18 cellular contexts compared by ENCODE assay signal in genomic region chr2:216194013-216194412, GRCh38.
A peak's percentile ranks its signal among the peaks of the same experiment; 100 is the strongest.
DNase-seq lines count a peak whose midpoint lies in the region; ATAC-seq and TF ChIP-seq lines count a peak whose summit lies in the region.
"Had no signal": no experiment of that assay in that cellular context is flagged by ENCODE, and none has a peak within 500 bp of the region (broad histone marks: within the 10 kb centered on the region; RNA-seq: fewer than 3 reads in every experiment).

No MANE protein-coding gene starts in this region.

- H2AFZ ChIP-seq in smooth muscle cell (ENCODE audit: low read depth) = no peak overlapping the region
- H2AFZ ChIP-seq in OCI-LY7 (ENCODE audit: low read length) = no peak overlapping the region

- no peak overlapping the region for H3K4me3 Mint-ChIP-seq in activated naive CD4-positive, alpha-beta T cell treated with anti-CD3 and anti-CD28 coated beads for 36 hours
- H3K4me3 Mint-ChIP-seq in activated naive CD8-positive, alpha-beta T cell treated with anti-CD3 and anti-CD28 coated beads, Interleukin-2, amount 50 U/mL, for 24 hours = peak overlapping the region; percentile 22
- peak overlapping the region; percentile 53 for H3K4me3 Mint-ChIP-seq in stimulated activated naive CD8-positive, alpha-beta T cell treated with anti-CD3 and anti-CD28 coated beads, Interleukin-15, Interleukin-2, amounts not matched to agents 100 ng/mL and 50 ng/mL, for 24 hours

- peak; percentile 48 for ATAC-seq in HG03378 (IDR thresholded peaks at IDR 0.05; ENCODE audit: unreplicated experiment)
- ATAC-seq in activated naive CD8-positive, alpha-beta T cell treated with anti-CD3 and anti-CD28 coated beads, Interleukin-2, amount 50 U/mL, for 24 hours = peak; percentile 26
- ATAC-seq: heart right ventricle, lower lobe of right lung, right lobe of liver, upper lobe of right lung had no signal

- H3K4me2 ChIP-seq in smooth muscle cell (no peak overlapping the region), OCI-LY7 (ENCODE audit: low read length) (no peak overlapping the region)

- intact Hi-C loops in activated naive CD4-positive, alpha-beta T cell treated with anti-CD3 and anti-CD28 coated beads for 36 hours (cut with micrococcal nuclease) = loop anchor here (1.0 to 2.0 kb wide), 2 partner anchors 61 to 74 kb away; no protein-coding TSS in a partner anchor
- intact Hi-C loops in OCI-LY7 (cut with micrococcal nuclease; ENCODE audit: unreplicated experiment) = no loop called here

- DNase-seq in activated naive CD4-positive, alpha-beta T cell treated with anti-CD3 and anti-CD28 coated beads for 36 hours = no peak
- DNase-seq in activated naive CD4-positive, alpha-beta T cell treated with Interleukin-2 at 50 U/mL for 16 hours = no peak
- no peak for DNase-seq in activated naive CD8-positive, alpha-beta T cell treated with anti-CD3 and anti-CD28 coated beads, Interleukin-2, amount 50 U/mL, for 24 hours
- DNase-seq in DMS153 treated with DMSO at 0.1 percent for 48 hours (lab: John Stamatoyannopoulos, UW; ENCODE audit: unreplicated experiment) = no peak
- no peak for DNase-seq in smooth muscle cell (lab: John Stamatoyannopoulos, UW; ENCODE audit: unreplicated experiment)
- DNase-seq in OCI-LY7 (ENCODE audit: low spot score) = no peak
- DNase-seq: DMS79 treated with DMSO at 0.1 percent for 48 hours, heart right ventricle, KBM-7, lower lobe of right lung, NCI-H2107, NCI-H69, OCI-M1, right lobe of liver, SJCRH30, upper lobe of right lung had no signal

- H3K4me1 ChIP-seq in smooth muscle cell (ENCODE audit: low read depth) = peaks cover 9% of the 10 kb centered on the region
- H3K4me1 ChIP-seq in OCI-LY7 (ENCODE audit: insufficient read depth, low read length, poor library complexity, severe bottlenecking) = peaks cover 6% of the 10 kb centered on the region
- H3K4me1 ChIP-seq: SJCRH30 had no signal

- H3K27me3 ChIP-seq in smooth muscle cell (ENCODE audit: low read depth) = no peaks in the 10 kb centered on the region
- H3K27me3 ChIP-seq: heart right ventricle, right lobe of liver, SJCRH30, upper lobe of right lung had no signal

- peaks cover 63% of the 10 kb centered on the region for H3K36me3 Mint-ChIP-seq in activated naive CD4-positive, alpha-beta T cell treated with anti-CD3 and anti-CD28 coated beads for 36 hours (ENCODE audit: low read depth)
- peaks cover 85% of the 10 kb centered on the region for H3K36me3 Mint-ChIP-seq in activated naive CD8-positive, alpha-beta T cell treated with anti-CD3 and anti-CD28 coated beads, Interleukin-2, amount 50 U/mL, for 24 hours (ENCODE audit: low read depth)
- peaks cover 90% of the 10 kb centered on the region for H3K36me3 Mint-ChIP-seq in stimulated activated naive CD8-positive, alpha-beta T cell treated with anti-CD3 and anti-CD28 coated beads, Interleukin-15, Interleukin-2, amounts not matched to agents 100 ng/mL and 50 ng/mL, for 24 hours (ENCODE audit: low read depth)

- no peaks in the 10 kb centered on the region for H3K9me2 ChIP-seq in OCI-LY7 (ENCODE audit: insufficient read depth, low read length)

- peaks cover 25% of the 10 kb centered on the region for H3K36me3 ChIP-seq in smooth muscle cell (ENCODE audit: low read depth)
- H3K36me3 ChIP-seq in OCI-LY7 (ENCODE audit: insufficient read depth, low read length) = peaks cover 96% of the 10 kb centered on the region

- no peak overlapping the region for H3K9ac ChIP-seq in smooth muscle cell (ENCODE audit: low read depth)

- POLR2A ChIA-PET in OCI-LY7 (lab: Charles Lee) = interaction anchor here (0.6 to 1.5 kb wide), 2 partner anchors 10 to 1227 kb away, joined by 3 to 5 read pairs; no protein-coding TSS in a partner anchor

- H3K4me3 ChIP-seq in smooth muscle cell (no peak overlapping the region), OCI-LY7 (ENCODE audit: low read depth, low read length, poor library complexity, severe bottlenecking) (no peak overlapping the region)
- H3K4me3 ChIP-seq: heart right ventricle, lower lobe of right lung, right lobe of liver, SJCRH30, upper lobe of right lung had no signal

- H3K79me2 ChIP-seq in smooth muscle cell (ENCODE audit: low read depth) (peaks cover 5% of the 10 kb centered on the region), OCI-LY7 (ENCODE audit: insufficient read depth, low read depth, low read length) (peaks cover 9% of the 10 kb centered on the region; the same call in 1 of the 2 replicates)

- 97% methylated on average over 3 of the region's 3 CpGs for WGBS in smooth muscle cell (ENCODE audit: low lambda C conversion rate)

- CTCF ChIA-PET in activated naive CD4-positive, alpha-beta T cell treated with anti-CD3 and anti-CD28 coated beads for 36 hours (lab: Charles Lee) = no interaction called here
- CTCF ChIA-PET in OCI-LY7 (lab: Charles Lee; ENCODE audit: unreplicated experiment) = no interaction called here

- no peaks in the 10 kb centered on the region for H3K9me3 Mint-ChIP-seq in activated naive CD4-positive, alpha-beta T cell treated with anti-CD3 and anti-CD28 coated beads for 36 hours
- no peaks in the 10 kb centered on the region for H3K9me3 Mint-ChIP-seq in activated naive CD8-positive, alpha-beta T cell treated with anti-CD3 and anti-CD28 coated beads, Interleukin-2, amount 50 U/mL, for 24 hours
- no peaks in the 10 kb centered on the region for H3K9me3 Mint-ChIP-seq in stimulated activated naive CD8-positive, alpha-beta T cell treated with anti-CD3 and anti-CD28 coated beads, Interleukin-15, Interleukin-2, amounts not matched to agents 100 ng/mL and 50 ng/mL, for 24 hours

- peak overlapping the region; percentile 80 for H3K27ac Mint-ChIP-seq in activated naive CD4-positive, alpha-beta T cell treated with anti-CD3 and anti-CD28 coated beads for 36 hours
- peak overlapping the region; percentile 91 for H3K27ac Mint-ChIP-seq in activated naive CD8-positive, alpha-beta T cell treated with anti-CD3 and anti-CD28 coated beads, Interleukin-2, amount 50 U/mL, for 24 hours
- H3K27ac Mint-ChIP-seq in stimulated activated naive CD8-positive, alpha-beta T cell treated with anti-CD3 and anti-CD28 coated beads, Interleukin-15, Interleukin-2, amounts not matched to agents 100 ng/mL and 50 ng/mL, for 24 hours = peak overlapping the region; percentile 85

- no peak overlapping the region for H3K27ac ChIP-seq in smooth muscle cell (ENCODE audit: low read depth)
- H3K27ac ChIP-seq in OCI-LY7 (ENCODE audit: low read depth, low read length, poor library complexity, severe bottlenecking) = no peak overlapping the region
- H3K27ac ChIP-seq: heart right ventricle, lower lobe of right lung, right lobe of liver, SJCRH30, upper lobe of right lung had no signal

- H3K27me3 Mint-ChIP-seq in activated naive CD4-positive, alpha-beta T cell treated with anti-CD3 and anti-CD28 coated beads for 36 hours (ENCODE audit: low read depth) = no peaks in the 10 kb centered on the region
- H3K27me3 Mint-ChIP-seq in activated naive CD8-positive, alpha-beta T cell treated with anti-CD3 and anti-CD28 coated beads, Interleukin-2, amount 50 U/mL, for 24 hours = no peaks in the 10 kb centered on the region
- no peaks in the 10 kb centered on the region for H3K27me3 Mint-ChIP-seq in stimulated activated naive CD8-positive, alpha-beta T cell treated with anti-CD3 and anti-CD28 coated beads, Interleukin-15, Interleukin-2, amounts not matched to agents 100 ng/mL and 50 ng/mL, for 24 hours

- H4K20me1 ChIP-seq in smooth muscle cell (ENCODE audit: low read depth) (peaks cover 30% of the 10 kb centered on the region), OCI-LY7 (ENCODE audit: insufficient read depth, low read length) (0 out of 2 replicates have a peak, but pooled peaks cover 6% of the 10 kb centered on the region)

- no TSS peak for BruUV-seq in OCI-LY7 (replicated peaks; lab: Mats Ljungman, UMichigan)

- TF ChIP-seq CTCF in smooth muscle cell (IDR thresholded peaks at IDR 0.05; ENCODE audit: borderline replicate concordance, insufficient read depth, poor library complexity, severe bottlenecking) (no peak), OCI-LY7 (conservative IDR thresholded peaks at IDR 0.05; ENCODE audit: low read length) (no peak)

- peaks cover 57% of the 10 kb centered on the region for H3K4me1 Mint-ChIP-seq in activated naive CD4-positive, alpha-beta T cell treated with anti-CD3 and anti-CD28 coated beads for 36 hours (ENCODE audit: low read depth)
- peaks cover 46% of the 10 kb centered on the region for H3K4me1 Mint-ChIP-seq in activated naive CD8-positive, alpha-beta T cell treated with anti-CD3 and anti-CD28 coated beads, Interleukin-2, amount 50 U/mL, for 24 hours
- peaks cover 62% of the 10 kb centered on the region for H3K4me1 Mint-ChIP-seq in stimulated activated naive CD8-positive, alpha-beta T cell treated with anti-CD3 and anti-CD28 coated beads, Interleukin-15, Interleukin-2, amounts not matched to agents 100 ng/mL and 50 ng/mL, for 24 hours (ENCODE audit: low read depth)

- no peaks in the 10 kb centered on the region for H3F3A ChIP-seq in smooth muscle cell (ENCODE audit: low read depth)

- no peaks in the 10 kb centered on the region for H3K9me3 ChIP-seq in smooth muscle cell (replicated peaks; ENCODE audit: low read depth)
- no peaks in the 10 kb centered on the region for H3K9me3 ChIP-seq in OCI-LY7 (ENCODE audit: low read length)
- H3K9me3 ChIP-seq: heart right ventricle, lower lobe of right lung, right lobe of liver, SJCRH30, upper lobe of right lung had no signal
